ENCODE assay signal across 1 cellular context in genomic region chr18:26568513-26568912, GRCh38.
TF ChIP-seq lines count a peak whose summit lies in the region.

No MANE protein-coding gene starts in this region.

TF ChIP-seq in HCT116, 20 proteins besides CTCF, POLR2A, EP300 and RAD21 (continued from another document):
- TF ChIP-seq REST (IDR thresholded peaks at IDR 0.05; ENCODE audit: low read depth) (no peak), ZBTB33 (IDR thresholded peaks at IDR 0.05; ENCODE audit: extremely low read depth, insufficient replicate concordance, low read length) (no peak), ZFX (IDR thresholded peaks at IDR 0.05) (no peak), SRF (IDR thresholded peaks at IDR 0.05; ENCODE audit: low read depth) (no peak), YY1 (IDR thresholded peaks at IDR 0.05; ENCODE audit: extremely low read depth, insufficient replicate concordance, low read depth, low read length) (no peak), MAX (IDR thresholded peaks at IDR 0.05) (no peak), ELF1 (IDR thresholded peaks at IDR 0.05; ENCODE audit: borderline replicate concordance, low read depth) (no peak), SIN3A (IDR thresholded peaks at IDR 0.05; ENCODE audit: low read depth) (no peak), EGR1 (IDR thresholded peaks at IDR 0.05; ENCODE audit: low read depth) (no peak), EZH2 (IDR thresholded peaks at IDR 0.05) (no peak), CBX3 (IDR thresholded peaks at IDR 0.05; ENCODE audit: low read depth) (no peak), JUND (IDR thresholded peaks at IDR 0.05) (no peak), SP1 (IDR thresholded peaks at IDR 0.05; ENCODE audit: low read depth) (no peak), POLR2AphosphoS5 (IDR thresholded peaks at IDR 0.05; ENCODE audit: low read depth, low read length) (no peak)
- TF ChIP-seq, protein P1, sequence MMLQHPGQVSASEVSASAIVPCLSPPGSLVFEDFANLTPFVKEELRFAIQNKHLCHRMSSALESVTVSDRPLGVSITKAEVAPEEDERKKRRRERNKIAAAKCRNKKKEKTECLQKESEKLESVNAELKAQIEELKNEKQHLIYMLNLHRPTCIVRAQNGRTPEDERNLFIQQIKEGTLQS (IDR thresholded peaks at IDR 0.05): no peak
